Comparison of ENCODE assay signal across 22 cellular contexts in genomic region chr20:61810066-61810708, GRCh38.
"Had no signal": no experiment of that assay in that cellular context is flagged by ENCODE, and none has a peak within 500 bp of the region (broad histone marks: within the 10 kb centered on the region; RNA-seq: fewer than 3 reads in every experiment).

No MANE protein-coding gene starts in this region.

- H3K9me3 ChIP-seq: esophagus squamous epithelium, gastroesophageal sphincter, psoas muscle, testis, tibial nerve, upper lobe of right lung, vagina had no signal

- H3K27ac ChIP-seq: esophagus squamous epithelium, gastroesophageal sphincter, neural progenitor cell, parathyroid adenoma, psoas muscle, testis, tibial nerve, upper lobe of right lung, vagina had no signal

- H3K9me3 Mint-ChIP-seq: dendritic cell treated with granulocyte-macrophage colony-stimulating factor and Interleukin-4, amounts not matched to agents 40 ng/mL and 50 ng/mL, for 4 days; immature natural killer cell; natural killer cell treated with Interleukin-12 subunit alpha and Interleukin-12 subunit beta and Interleukin-15 and Interleukin-18, amount 100 ng/mL, for 72 hours; neural progenitor cell; stimulated activated naive B cell treated with anti-CD40 and anti-IgM and Interleukin-4, amounts not matched to agents 10 μg/mL and 1 μg/mL and 100 μg/mL, for 72 hours; stimulated activated naive CD8-positive, alpha-beta T cell treated with anti-CD3 and anti-CD28 coated beads, Interleukin-15, amount 100 ng/mL, for 72 hours had no signal

- H3K4me2 ChIP-seq: neural progenitor cell had no signal

- ATAC-seq: gastroesophageal sphincter; left colon; natural killer cell treated with Interleukin-12 subunit alpha and Interleukin-12 subunit beta and Interleukin-15 and Interleukin-18, amount 100 ng/mL, for 72 hours; psoas muscle; sciatic nerve; stimulated activated naive B cell treated with anti-CD40 and anti-IgM and Interleukin-4, amounts not matched to agents 10 μg/mL and 1 μg/mL and 100 μg/mL, for 72 hours; stimulated activated naive CD8-positive, alpha-beta T cell treated with anti-CD3 and anti-CD28 coated beads, Interleukin-15, amount 100 ng/mL, for 72 hours; upper lobe of right lung had no signal

- H3K4me3 Mint-ChIP-seq: dendritic cell treated with granulocyte-macrophage colony-stimulating factor and Interleukin-4, amounts not matched to agents 40 ng/mL and 50 ng/mL, for 4 days; immature natural killer cell; natural killer cell treated with Interleukin-12 subunit alpha and Interleukin-12 subunit beta and Interleukin-15 and Interleukin-18, amount 100 ng/mL, for 72 hours; neural progenitor cell; stimulated activated naive B cell treated with anti-CD40 and anti-IgM and Interleukin-4, amounts not matched to agents 10 μg/mL and 1 μg/mL and 100 μg/mL, for 72 hours; stimulated activated naive CD8-positive, alpha-beta T cell treated with anti-CD3 and anti-CD28 coated beads, Interleukin-15, amount 100 ng/mL, for 72 hours had no signal

- H3K36me3 Mint-ChIP-seq: immature natural killer cell; natural killer cell treated with Interleukin-12 subunit alpha and Interleukin-12 subunit beta and Interleukin-15 and Interleukin-18, amount 100 ng/mL, for 72 hours; neural progenitor cell; stimulated activated naive B cell treated with anti-CD40 and anti-IgM and Interleukin-4, amounts not matched to agents 10 μg/mL and 1 μg/mL and 100 μg/mL, for 72 hours had no signal

- DNase-seq: esophagus squamous epithelium; foreskin fibroblast; immature natural killer cell; left colon; mammary epithelial cell; occipital lobe; retina; stimulated activated CD4-positive, alpha-beta T cell treated with anti-CD3 and anti-CD28 coated beads, Interleukin-2, amount 100 ng/mL, for 24 hours; stimulated activated CD4-positive, alpha-beta T cell treated with anti-CD3 and anti-CD28 coated beads, Interleukin-4, amount 100 ng/mL, for 4 hours; stimulated activated naive B cell treated with anti-CD40 and anti-IgM and Interleukin-4, amounts not matched to agents 10 μg/mL and 1 μg/mL and 100 μg/mL, for 72 hours; stimulated activated naive CD8-positive, alpha-beta T cell treated with anti-CD3 and anti-CD28 coated beads, Interleukin-15, amount 100 ng/mL, for 72 hours; testis; upper lobe of right lung had no signal

- H3K27me3 Mint-ChIP-seq: dendritic cell treated with granulocyte-macrophage colony-stimulating factor and Interleukin-4, amounts not matched to agents 40 ng/mL and 50 ng/mL, for 4 days; natural killer cell treated with Interleukin-12 subunit alpha and Interleukin-12 subunit beta and Interleukin-15 and Interleukin-18, amount 100 ng/mL, for 72 hours; stimulated activated naive B cell treated with anti-CD40 and anti-IgM and Interleukin-4, amounts not matched to agents 10 μg/mL and 1 μg/mL and 100 μg/mL, for 72 hours had no signal

- H3K27me3 ChIP-seq: neural progenitor cell, testis, tibial nerve, vagina had no signal

- H3K4me1 Mint-ChIP-seq: immature natural killer cell; stimulated activated naive B cell treated with anti-CD40 and anti-IgM and Interleukin-4, amounts not matched to agents 10 μg/mL and 1 μg/mL and 100 μg/mL, for 72 hours; stimulated activated naive CD8-positive, alpha-beta T cell treated with anti-CD3 and anti-CD28 coated beads, Interleukin-15, amount 100 ng/mL, for 72 hours had no signal

- H3K4me3 ChIP-seq: esophagus squamous epithelium, gastroesophageal sphincter, neural progenitor cell, psoas muscle, testis, tibial nerve, upper lobe of right lung, vagina had no signal

- H3K9ac ChIP-seq: neural progenitor cell, parathyroid adenoma had no signal

- H3K27ac Mint-ChIP-seq: dendritic cell treated with granulocyte-macrophage colony-stimulating factor and Interleukin-4, amounts not matched to agents 40 ng/mL and 50 ng/mL, for 4 days; immature natural killer cell; natural killer cell treated with Interleukin-12 subunit alpha and Interleukin-12 subunit beta and Interleukin-15 and Interleukin-18, amount 100 ng/mL, for 72 hours; stimulated activated naive B cell treated with anti-CD40 and anti-IgM and Interleukin-4, amounts not matched to agents 10 μg/mL and 1 μg/mL and 100 μg/mL, for 72 hours; stimulated activated naive CD8-positive, alpha-beta T cell treated with anti-CD3 and anti-CD28 coated beads, Interleukin-15, amount 100 ng/mL, for 72 hours had no signal

- H3K36me3 ChIP-seq: esophagus squamous epithelium, gastroesophageal sphincter, neural progenitor cell, tibial nerve, upper lobe of right lung, vagina had no signal

- H3K4me1 ChIP-seq: esophagus squamous epithelium, gastroesophageal sphincter, neural progenitor cell, parathyroid adenoma, psoas muscle, upper lobe of right lung, vagina had no signal
